Comparison of ENCODE assay signal across 8 cellular contexts in genomic region chr1:228081144-228081543, GRCh38. TPM values are rescaled to one million over a fixed set of nuclear protein-coding genes. Genes with fewer than 3 reads are reported as not detected.
A peak's percentile ranks its signal among the peaks of the same experiment; 100 is the strongest.
DNase-seq lines count a peak whose midpoint lies in the region; ATAC-seq and TF ChIP-seq lines count a peak whose summit lies in the region.

No MANE protein-coding gene starts in this region.

- intact Hi-C loops in vagina (cut with DNase I), result loop anchor here (10.0 kb wide), 2 partner anchors 84 to 346 kb away; partner anchors contain the start of genes IBA57, JMJD4 and SNAP47

- DNase-seq in activated naive CD4-positive, alpha-beta T cell treated with anti-CD3 and anti-CD28 coated beads, Interleukin-2, amount 50 U/mL, for 16 hours, result no peak
- DNase-seq in vagina (ENCODE audit: extremely low spot score in 2 of 2) (no peak), NCI-H2081 (lab: John Stamatoyannopoulos, UW) (no peak), COLO668 (lab: John Stamatoyannopoulos, UW; ENCODE audit: unreplicated experiment) (no peak)

- peaks cover 6% of the 10 kb centered on the region for H3K36me3 Mint-ChIP-seq in activated naive CD4-positive, alpha-beta T cell treated with anti-CD3 and anti-CD28 coated beads, Interleukin-2, amount 50 U/mL, for 24 hours
- peaks cover 25% of the 10 kb centered on the region for H3K36me3 Mint-ChIP-seq in brain

- H3K27me3 Mint-ChIP-seq in activated naive CD4-positive, alpha-beta T cell treated with anti-CD3 and anti-CD28 coated beads, Interleukin-2, amount 50 U/mL, for 24 hours, result no peaks in the 10 kb centered on the region
- H3K27me3 Mint-ChIP-seq in brain, result peaks cover 14% of the 10 kb centered on the region

- H3K4me1 Mint-ChIP-seq in activated naive CD4-positive, alpha-beta T cell treated with anti-CD3 and anti-CD28 coated beads, Interleukin-2, amount 50 U/mL, for 24 hours, result peaks cover 35% of the 10 kb centered on the region
- peaks cover 34% of the 10 kb centered on the region for H3K4me1 Mint-ChIP-seq in brain

- H3K27me3 ChIP-seq in vagina, result no peaks in the 10 kb centered on the region

- H3K9me3 Mint-ChIP-seq in activated naive CD4-positive, alpha-beta T cell treated with anti-CD3 and anti-CD28 coated beads, Interleukin-2, amount 50 U/mL, for 24 hours, result no peaks in the 10 kb centered on the region
- H3K9me3 Mint-ChIP-seq in brain, result peaks cover 0 to 3% (median 0%) of the 10 kb centered on the region in 5 experiments

- WGBS in mesodermal cell (ENCODE audit: insufficient coverage in 2 of 2), 2 experiments, result 100% methylated on average over 2 to 5 of the region's 7 CpGs

- no peak for ATAC-seq in HG02623 (IDR thresholded peaks at IDR 0.05; ENCODE audit: unreplicated experiment)

- H3K27ac ChIP-seq in mesodermal cell (ENCODE audit: low read depth, low read length, severe bottlenecking), result no peak overlapping the region
- peak overlapping the region; percentile 100 for H3K27ac ChIP-seq in vagina

- peak overlapping the region; percentile 89 for H3K4me3 Mint-ChIP-seq in activated naive CD4-positive, alpha-beta T cell treated with anti-CD3 and anti-CD28 coated beads, Interleukin-2, amount 50 U/mL, for 24 hours
- peak overlapping the region; percentile 81 to 98 (median 85) for H3K4me3 Mint-ChIP-seq in brain

- H3K4me1 ChIP-seq in mesodermal cell (ENCODE audit: control insufficient read depth, insufficient read depth, low read length, poor library complexity, severe bottlenecking) (peaks cover 21% of the 10 kb centered on the region), vagina (peaks cover 48% of the 10 kb centered on the region)

- peak overlapping the region; percentile 97 for H3K4me3 ChIP-seq in mesodermal cell (ENCODE audit: extremely low read depth, insufficient read depth, low read length, poor library complexity, severe bottlenecking)
- H3K4me3 ChIP-seq in vagina, result peak overlapping the region; percentile 91 to 99

- H3K36me3 ChIP-seq in mesodermal cell (ENCODE audit: control insufficient read depth, insufficient read depth, low read length), result peaks cover 21% of the 10 kb centered on the region
- H3K36me3 ChIP-seq in vagina, result no peaks in the 10 kb centered on the region

- H3K27ac Mint-ChIP-seq in activated naive CD4-positive, alpha-beta T cell treated with anti-CD3 and anti-CD28 coated beads, Interleukin-2, amount 50 U/mL, for 24 hours, result peak overlapping the region; percentile 77
- peak overlapping the region in 3 of 5 experiments; percentile 64 to 84 (median 82) for H3K27ac Mint-ChIP-seq in brain

- no peak for TF ChIP-seq POLR2A in vagina (IDR thresholded peaks at IDR 0.05)

- TF ChIP-seq CTCF in brain (conservative IDR thresholded peaks at IDR 0.05) (no peak), vagina (IDR thresholded peaks at IDR 0.05) (no peak)

- H3K9me3 ChIP-seq in mesodermal cell (ENCODE audit: control insufficient read depth, low read length), result no peaks in the 10 kb centered on the region
- H3K9me3 ChIP-seq in vagina, result no peaks in the 10 kb centered on the region

RNA-seq across cellular contexts. Expression of gene ARF1, which starts 1.4 kb away (rescaled TPM):
- 566 TPM for polyA plus RNA-seq in brain (ENCODE audit: insufficient read depth, low read depth, low replicate concordance)
- 549 TPM for polyA plus RNA-seq in mesodermal cell (2013, experiment 1 of 2)
- 481 TPM for polyA plus RNA-seq in mesodermal cell (2013, experiment 2 of 2)
- total RNA-seq in vagina, result 295 TPM

RNA-seq across cellular contexts. Expression of gene C1orf35, which starts 22.0 kb away (rescaled TPM):
- polyA plus RNA-seq in brain (ENCODE audit: insufficient read depth, low read depth, low replicate concordance), result 16.3 TPM
- 17.9 TPM for polyA plus RNA-seq in mesodermal cell (2013, experiment 1 of 2)
- 17.6 TPM for polyA plus RNA-seq in mesodermal cell (2013, experiment 2 of 2)
- 14.7 TPM for total RNA-seq in vagina

RNA-seq across cellular contexts. Expression of gene MRPL55, which starts 28.0 kb away (rescaled TPM):
- polyA plus RNA-seq in brain (ENCODE audit: insufficient read depth, low read depth, low replicate concordance), result 153 TPM
- 52.1 TPM for polyA plus RNA-seq in mesodermal cell (2013, experiment 1 of 2)
- 40.0 TPM for polyA plus RNA-seq in mesodermal cell (2013, experiment 2 of 2)
- total RNA-seq in vagina, result 73.7 TPM

RNA-seq across cellular contexts. Expression of gene GUK1, which starts 58.9 kb away (rescaled TPM):
- polyA plus RNA-seq in brain (ENCODE audit: insufficient read depth, low read depth, low replicate concordance), result 402 TPM
- polyA plus RNA-seq in mesodermal cell (2013, experiment 1 of 2), result 181 TPM
- polyA plus RNA-seq in mesodermal cell (2013, experiment 2 of 2), result 154 TPM
- total RNA-seq in vagina, result 299 TPM
